In the genomic region with DNA sequence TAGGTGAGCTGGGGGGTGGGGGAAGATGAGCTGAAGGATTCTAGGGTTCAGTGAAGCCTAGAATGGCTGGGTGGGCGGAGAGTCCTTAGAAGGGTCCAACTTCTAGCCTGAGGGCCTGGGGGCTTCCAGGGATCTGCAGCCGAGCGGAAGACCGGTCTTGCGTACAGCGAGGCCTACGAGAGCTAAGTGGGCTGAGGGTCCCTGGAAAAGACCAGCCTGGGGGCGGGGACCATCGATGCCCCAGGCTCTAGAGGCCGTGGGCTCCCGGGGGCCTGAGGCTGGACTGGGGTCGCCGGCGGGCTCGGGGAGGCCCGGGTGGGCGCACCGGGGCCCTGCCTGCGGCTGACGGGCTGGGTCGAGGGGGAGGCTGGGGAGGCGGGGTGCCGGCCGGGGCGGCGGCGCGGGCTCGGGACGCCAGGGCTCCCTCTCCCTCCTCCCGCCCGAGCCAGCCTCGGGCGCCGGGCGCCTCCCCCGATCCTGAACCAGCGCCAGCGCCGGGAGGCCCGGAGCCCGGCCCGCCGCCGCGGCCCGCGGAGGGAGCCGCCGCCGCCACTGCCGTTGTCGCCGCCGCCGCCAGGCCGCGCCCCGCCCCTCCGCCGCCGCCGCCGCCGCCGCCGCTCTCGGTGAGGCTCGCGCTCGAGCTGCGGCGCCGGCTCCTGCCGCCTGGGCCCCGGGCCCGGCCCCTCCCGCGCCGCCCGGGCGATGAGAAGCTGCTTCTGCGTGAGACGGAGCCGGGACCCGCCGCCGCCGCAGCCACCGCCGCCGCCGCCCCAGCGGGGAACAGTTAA, we compare ENCODE assay signal across 8 cellular contexts. TPM values are rescaled to one million over a fixed set of nuclear protein-coding genes. Genes with fewer than 3 reads are reported as not detected.
DNase-seq lines count a peak whose midpoint lies in the region; ATAC-seq and TF ChIP-seq lines count a peak whose summit lies in the region.

A gene with protein sequence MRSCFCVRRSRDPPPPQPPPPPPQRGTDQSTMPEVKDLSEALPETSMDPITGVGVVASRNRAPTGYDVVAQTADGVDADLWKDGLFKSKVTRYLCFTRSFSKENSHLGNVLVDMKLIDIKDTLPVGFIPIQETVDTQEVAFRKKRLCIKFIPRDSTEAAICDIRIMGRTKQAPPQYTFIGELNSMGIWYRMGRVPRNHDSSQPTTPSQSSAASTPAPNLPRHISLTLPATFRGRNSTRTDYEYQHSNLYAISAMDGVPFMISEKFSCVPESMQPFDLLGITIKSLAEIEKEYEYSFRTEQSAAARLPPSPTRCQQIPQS (plus strand): TSS at position 602 of the 788 bp plus-strand sequence. CDS start 101 bp downstream, at position 703.

- no peaks in the 10 kb centered on the region for H3K36me3 Mint-ChIP-seq in activated naive CD4-positive, alpha-beta T cell treated with anti-CD3 and anti-CD28 coated beads, Interleukin-2, amount 50 U/mL, for 24 hours

- H3K4me1 ChIP-seq in parathyroid adenoma (no peaks in the 10 kb centered on the region), aorta (ENCODE audit: control insufficient read depth in 1 of 2, insufficient read depth in 2 of 2, low read length in 2 of 2) (no peaks in the 10 kb centered on the region)

- TF ChIP-seq CTCF in parathyroid adenoma (IDR thresholded peaks at IDR 0.05), result no peak

- H3K9ac ChIP-seq in parathyroid adenoma, result no peak within 1 kb of the TSS

- H3K79me2 ChIP-seq in parathyroid adenoma, result no peaks in the 10 kb centered on the region

- peak within 1 kb of the TSS; percentile 82 for H3K4me3 Mint-ChIP-seq in activated naive CD4-positive, alpha-beta T cell treated with anti-CD3 and anti-CD28 coated beads, Interleukin-2, amount 50 U/mL, for 24 hours

- DNase-seq in RPMI7951 (ENCODE audit: low read depth), result peak; percentile 20
- peak; percentile 60 for DNase-seq in Right ventricle myocardium superior
- peak; percentile 57 to 84 for DNase-seq in aorta

- H3K27me3 ChIP-seq in parathyroid adenoma (ENCODE audit: control insufficient read depth, insufficient read depth, low read length) (no peaks in the 10 kb centered on the region), aorta (ENCODE audit: control insufficient read depth in 1 of 2, insufficient read depth in 2 of 2, low read length in 1 of 2) (no peaks in the 10 kb centered on the region)

- peak within 1 kb of the TSS; percentile 25 for H3K27ac Mint-ChIP-seq in activated naive CD4-positive, alpha-beta T cell treated with anti-CD3 and anti-CD28 coated beads, Interleukin-2, amount 50 U/mL, for 24 hours

- H3K27me3 Mint-ChIP-seq in activated naive CD4-positive, alpha-beta T cell treated with anti-CD3 and anti-CD28 coated beads, Interleukin-2, amount 50 U/mL, for 24 hours, result no peaks in the 10 kb centered on the region

- H3K4me3 ChIP-seq in parathyroid adenoma (ENCODE audit: low read depth, low read length), result peak within 1 kb of the TSS; percentile 61
- H3K4me3 ChIP-seq in aorta (ENCODE audit: low read length in 2 of 2), result peak within 1 kb of the TSS; percentile 61 to 79

- H3K4me2 ChIP-seq in parathyroid adenoma (ENCODE audit: low read length), result peak within 1 kb of the TSS; percentile 84

- H3K27ac ChIP-seq in parathyroid adenoma (peak within 1 kb of the TSS; percentile 32), aorta (ENCODE audit: low read depth in 1 of 2, low read length in 2 of 2) (peak within 1 kb of the TSS; percentile 37 to 60)

- peak within 1 kb of the TSS; percentile 95 for H2AFZ ChIP-seq in parathyroid adenoma

- H3K9me3 Mint-ChIP-seq in activated naive CD4-positive, alpha-beta T cell treated with anti-CD3 and anti-CD28 coated beads, Interleukin-2, amount 50 U/mL, for 24 hours, result no peaks in the 10 kb centered on the region

- 2 to 19% methylated on average over 12 to 94 of the region's 94 CpGs for WGBS in aorta, 2 donors

- H3K9me3 ChIP-seq in parathyroid adenoma (ENCODE audit: control insufficient read depth, low read length) (no peaks in the 10 kb centered on the region), aorta (ENCODE audit: control insufficient read depth, low read length) (no peaks in the 10 kb centered on the region)

- intact Hi-C loops in Right ventricle myocardium superior (cut with DNase I) (no loop called here), aorta (cut with DNase I) (loop anchor here in 1 of 2 donors (2.0 kb wide), 1 partner anchor 66 kb away; no protein-coding TSS in a partner anchor)

- ATAC-seq in GM19372 (IDR thresholded peaks at IDR 0.05; ENCODE audit: low read depth, unreplicated experiment), result peak; percentile 54
- ATAC-seq in Right ventricle myocardium superior (ENCODE audit: poor library complexity), result peak; percentile 60
- peak; percentile 45 for ATAC-seq in aorta (ENCODE audit: low FRiP score)
- ATAC-seq in HG03097 (IDR thresholded peaks at IDR 0.05; ENCODE audit: low FRiP score, unreplicated experiment), result no peak
- no peak for ATAC-seq in HG03135 (IDR thresholded peaks at IDR 0.05; ENCODE audit: unreplicated experiment)

- H3K4me1 Mint-ChIP-seq in activated naive CD4-positive, alpha-beta T cell treated with anti-CD3 and anti-CD28 coated beads, Interleukin-2, amount 50 U/mL, for 24 hours, result peaks cover 13% of the 10 kb centered on the region

- H3K36me3 ChIP-seq in parathyroid adenoma (ENCODE audit: control insufficient read depth, insufficient read depth, low read length) (no peaks in the 10 kb centered on the region), aorta (ENCODE audit: control insufficient read depth in 1 of 2, insufficient read depth in 2 of 2, low read length in 1 of 2) (no peaks in the 10 kb centered on the region)

RNA-seq across cellular contexts. Expression of the gene that starts here (rescaled TPM):
- total RNA-seq in RPMI7951 (2014; rRNA removed; shearing (Covaris generic)), result 1.6 and 2.2 TPM in 2 replicates
- total RNA-seq in Right ventricle myocardium superior (11.5 TPM), aorta (10 to 100 TPM; 14.7 to 25.5 TPM)
- 1 to 10 TPM; 2.0 to 4.2 TPM for polyA plus RNA-seq in aorta

Comparison
In these comparisons a context has a peak if more than half of its experiments do, and no peak if none do; other contexts are left out.
1. ATAC-seq: peak in GM19372 (single experiment), Right ventricle myocardium superior (single experiment) and aorta (single experiment); none in HG03097 (single experiment) and HG03135 (single experiment).
2. DNase-seq: peak in every context shown above with its lines; median percentile 70 in aorta; 60 in Right ventricle myocardium superior; 20 in RPMI7951.